In the genomic region with DNA sequence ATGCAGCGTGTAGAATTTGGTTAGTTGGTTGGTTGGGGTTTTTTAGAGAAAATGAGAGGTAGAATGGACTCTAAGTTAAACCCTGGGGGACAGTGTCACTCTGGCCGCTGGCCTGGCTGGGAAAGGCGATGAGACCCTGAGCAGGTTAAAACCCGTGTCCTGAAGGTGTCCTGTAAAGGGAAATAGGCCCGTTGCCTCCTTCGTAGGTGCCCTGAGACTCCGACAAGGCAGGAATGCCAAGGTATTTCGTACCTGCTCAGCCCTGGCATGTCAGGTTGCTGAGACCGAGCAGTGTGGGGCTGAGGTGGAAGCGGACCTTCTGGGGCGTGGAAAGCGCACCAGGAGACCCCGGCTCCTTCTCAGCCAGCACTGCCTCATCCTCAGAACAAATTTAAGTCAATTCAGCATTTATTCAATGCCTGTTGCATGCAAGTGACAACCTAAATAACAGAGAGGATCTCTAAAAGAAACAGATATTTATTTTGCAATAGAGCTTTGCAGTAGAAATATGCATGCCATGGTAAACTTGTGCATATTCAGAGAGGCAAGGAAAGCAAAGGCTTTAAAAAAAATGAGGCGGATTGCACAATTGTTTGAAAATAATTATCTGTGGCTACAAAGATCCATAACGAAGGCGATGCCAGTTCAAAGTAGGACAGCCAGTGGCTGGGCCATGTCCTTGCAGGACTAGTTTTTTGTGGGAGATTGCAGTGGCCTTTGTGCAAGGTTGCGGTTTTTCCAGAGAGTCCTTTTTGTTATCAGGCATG, we compare ENCODE assay signal across 8 cellular contexts. TPM values are rescaled to one million over a fixed set of nuclear protein-coding genes. Genes with fewer than 3 reads are reported as not detected.
DNase-seq lines count a peak whose midpoint lies in the region; ATAC-seq lines count a peak whose summit lies in the region.
"Had no signal": no experiment of that assay in that cellular context is flagged by ENCODE, and none has a peak within 500 bp of the region (broad histone marks: within the 10 kb centered on the region; RNA-seq: fewer than 3 reads in every experiment).

No MANE protein-coding gene starts in this region.

- no peaks in the 10 kb centered on the region for H3K9me3 Mint-ChIP-seq in activated naive CD8-positive, alpha-beta T cell (ENCODE audit: low read depth)
- H3K9me3 Mint-ChIP-seq in stimulated activated naive B cell treated with anti-CD40 and anti-IgM and Interleukin-4, amounts not matched to agents 10 μg/mL and 1 μg/mL and 100 μg/mL, for 72 hours, result peaks cover 0 to 3% of the 10 kb centered on the region in 2 donors

- DNase-seq in left lobe of liver (ENCODE audit: low spot score) (peak; percentile 73), NCI-H2196 (lab: John Stamatoyannopoulos, UW; ENCODE audit: unreplicated experiment) (no peak), MV-4-11 (lab: John Stamatoyannopoulos, UW) (no peak), COLO668 (lab: John Stamatoyannopoulos, UW; ENCODE audit: unreplicated experiment) (no peak)
- DNase-seq in stimulated activated naive B cell treated with anti-CD40 and anti-IgM and Interleukin-4, amounts not matched to agents 10 μg/mL and 1 μg/mL and 100 μg/mL, for 72 hours, result no peak

- peaks cover 12% of the 10 kb centered on the region; the same call in 1 of the 2 replicates for H3K27me3 ChIP-seq in HUES48 (ENCODE audit: control insufficient read depth, insufficient read depth, low read length)
- H3K27me3 ChIP-seq: foreskin keratinocyte had no signal

- H3K27ac ChIP-seq in HUES48 (ENCODE audit: low read depth, low read length), result no peak overlapping the region
- H3K27ac ChIP-seq: foreskin keratinocyte had no signal

- no peak overlapping the region for H3K9ac ChIP-seq in HUES48 (ENCODE audit: low read depth, low read length)

- ATAC-seq in left lobe of liver, result peak; percentile 30
- ATAC-seq in stimulated activated naive B cell treated with anti-CD40 and anti-IgM and Interleukin-4, amounts not matched to agents 10 μg/mL and 1 μg/mL and 100 μg/mL, for 72 hours (replicated peaks), result no peak

- peak overlapping the region; percentile 96 for H3K4me3 Mint-ChIP-seq in activated naive CD8-positive, alpha-beta T cell
- peak overlapping the region; percentile 89 to 95 for H3K4me3 Mint-ChIP-seq in stimulated activated naive B cell treated with anti-CD40 and anti-IgM and Interleukin-4, amounts not matched to agents 10 μg/mL and 1 μg/mL and 100 μg/mL, for 72 hours

- H3K9me3 ChIP-seq in HUES48 (ENCODE audit: control insufficient read depth, insufficient read depth, low read length), result no peaks in the 10 kb centered on the region

- H3K27me3 Mint-ChIP-seq in activated naive CD8-positive, alpha-beta T cell, result peaks cover 1% of the 10 kb centered on the region
- peaks cover 0 to 8% of the 10 kb centered on the region in 2 donors for H3K27me3 Mint-ChIP-seq in stimulated activated naive B cell treated with anti-CD40 and anti-IgM and Interleukin-4, amounts not matched to agents 10 μg/mL and 1 μg/mL and 100 μg/mL, for 72 hours

- H3K4me1 ChIP-seq in HUES48 (ENCODE audit: control insufficient read depth, insufficient read depth, low read length), result peaks cover 18% of the 10 kb centered on the region
- H3K4me1 ChIP-seq: foreskin keratinocyte had no signal

- H3K36me3 ChIP-seq in HUES48 (ENCODE audit: control insufficient read depth, insufficient read depth, low read length), result no peaks in the 10 kb centered on the region; the same call in 1 of the 2 replicates

- H3K4me3 ChIP-seq in HUES48 (ENCODE audit: low read depth, low read length), result peak overlapping the region; percentile 83; the same call in 1 of the 2 replicates

- H3K36me3 Mint-ChIP-seq in activated naive CD8-positive, alpha-beta T cell, result no peaks in the 10 kb centered on the region
- peaks cover 11 to 17% of the 10 kb centered on the region in 2 donors for H3K36me3 Mint-ChIP-seq in stimulated activated naive B cell treated with anti-CD40 and anti-IgM and Interleukin-4, amounts not matched to agents 10 μg/mL and 1 μg/mL and 100 μg/mL, for 72 hours

- H3K4me1 Mint-ChIP-seq in activated naive CD8-positive, alpha-beta T cell (ENCODE audit: low read depth), result peaks cover 28% of the 10 kb centered on the region
- H3K4me1 Mint-ChIP-seq in stimulated activated naive B cell treated with anti-CD40 and anti-IgM and Interleukin-4, amounts not matched to agents 10 μg/mL and 1 μg/mL and 100 μg/mL, for 72 hours, result peaks cover 26 to 30% of the 10 kb centered on the region in 2 donors

- no peak overlapping the region for H3K27ac Mint-ChIP-seq in activated naive CD8-positive, alpha-beta T cell
- H3K27ac Mint-ChIP-seq in stimulated activated naive B cell treated with anti-CD40 and anti-IgM and Interleukin-4, amounts not matched to agents 10 μg/mL and 1 μg/mL and 100 μg/mL, for 72 hours, result peak overlapping the region; percentile 31

RNA-seq across cellular contexts. Expression of gene RAB20, which starts 1.4 kb away (rescaled TPM):
- 12.3 TPM for total RNA-seq in left lobe of liver

RNA-seq across cellular contexts. Expression of gene NAXD, which starts 52.5 kb away (rescaled TPM):
- total RNA-seq in left lobe of liver, result 34.4 TPM
